In genomic region chr21:41318218-41318617, GRCh38 we compare ENCODE assay signal across 19 cellular contexts. TPM values are rescaled to one million over a fixed set of nuclear protein-coding genes. Genes with fewer than 3 reads are reported as not detected.
DNase-seq lines count a peak whose midpoint lies in the region; ATAC-seq lines count a peak whose summit lies in the region.
"Had no signal": no experiment of that assay in that cellular context is flagged by ENCODE, and none has a peak within 500 bp of the region (broad histone marks: within the 10 kb centered on the region; RNA-seq: fewer than 3 reads in every experiment).

No MANE protein-coding gene starts in this region.

- no peak overlapping the region for H3K27ac Mint-ChIP-seq in activated CD4-positive, alpha-beta T cell treated with anti-CD3 and anti-CD28 coated beads, Interleukin-2, amount 10 ng/mL, durations not matched to agents 24 days and 14 days

- WGBS in esophagus, 2 donors = 75 to 83% methylated on average over 9 of the region's 9 CpGs

- H3K27me3 ChIP-seq in esophagus (ENCODE audit: control insufficient read depth in 1 of 2, insufficient read depth in 2 of 2, low read length in 2 of 2) = peaks cover 0 to 2% of the 10 kb centered on the region in 2 donors

- no peak overlapping the region for H3K4me3 Mint-ChIP-seq in activated CD4-positive, alpha-beta T cell treated with anti-CD3 and anti-CD28 coated beads, Interleukin-2, amount 10 ng/mL, durations not matched to agents 24 days and 14 days

- peak; percentile 26 for DNase-seq in NCI-H187 treated with DMSO at 0.1 percent for 48 hours (lab: John Stamatoyannopoulos, UW)
- peak; percentile 78 for DNase-seq in NCI-H510A treated with DMSO at 0.1 percent for 48 hours (lab: John Stamatoyannopoulos, UW)
- DNase-seq in activated CD4-positive, alpha-beta T cell treated with anti-CD3 and anti-CD28 coated beads, Interleukin-2, amount 10 ng/mL, durations not matched to agents 24 days and 14 days = no peak
- DNase-seq in NAMALWA (ENCODE audit: low spot score) = no peak
- DNase-seq: ACHN; DND-41; KBM-7; NCI-H1694 treated with DMSO at 0.1 percent for 48 hours; NCI-H446 treated with DMSO at 0.1 percent for 48 hours; NK-92 treated with Interleukin-12 subunit alpha and Interleukin-12 subunit beta, amount 100 ng/mL, for 24 hours had no signal

- no peak overlapping the region for H3K4me3 ChIP-seq in esophagus (ENCODE audit: low read depth in 1 of 2, low read length in 2 of 2)

- no peak for ATAC-seq in HG02571 (IDR thresholded peaks at IDR 0.05; ENCODE audit: unreplicated experiment)
- no peak for ATAC-seq in HG03521 (IDR thresholded peaks at IDR 0.05; ENCODE audit: unreplicated experiment)
- ATAC-seq: HepG2, Right ventricle myocardium inferior had no signal

- H3K4me1 Mint-ChIP-seq in activated CD4-positive, alpha-beta T cell treated with anti-CD3 and anti-CD28 coated beads, Interleukin-2, amount 10 ng/mL, durations not matched to agents 24 days and 14 days = peaks cover 3% of the 10 kb centered on the region

- H3K9me3 ChIP-seq in esophagus (ENCODE audit: control insufficient read depth in 2 of 2, insufficient read depth in 1 of 2, low read depth in 1 of 2, low read length in 1 of 2) = no peaks in the 10 kb centered on the region

- intact Hi-C loops in activated CD4-positive, alpha-beta T cell treated with anti-CD3 and anti-CD28 coated beads, Interleukin-2, amount 10 ng/mL, durations not matched to agents 24 days and 14 days (cut with micrococcal nuclease) = no loop called here

- no peaks in the 10 kb centered on the region for H3K36me3 Mint-ChIP-seq in activated CD4-positive, alpha-beta T cell treated with anti-CD3 and anti-CD28 coated beads, Interleukin-2, amount 10 ng/mL, durations not matched to agents 24 days and 14 days (ENCODE audit: low read depth)

- H3K27me3 Mint-ChIP-seq in activated CD4-positive, alpha-beta T cell treated with anti-CD3 and anti-CD28 coated beads, Interleukin-2, amount 10 ng/mL, durations not matched to agents 24 days and 14 days = peaks cover 52% of the 10 kb centered on the region

- H3K36me3 ChIP-seq in esophagus (ENCODE audit: control insufficient read depth in 2 of 2, insufficient read depth in 2 of 2, low read length in 1 of 2) = no peaks in the 10 kb centered on the region

- no peaks in the 10 kb centered on the region for H3K9me3 Mint-ChIP-seq in activated CD4-positive, alpha-beta T cell treated with anti-CD3 and anti-CD28 coated beads, Interleukin-2, amount 10 ng/mL, durations not matched to agents 24 days and 14 days

- peak overlapping the region; percentile 19 to 31 for H3K27ac ChIP-seq in esophagus (ENCODE audit: low read depth in 2 of 2, low read length in 1 of 2)
- H3K27ac ChIP-seq: C4-2B had no signal

- peaks cover 6 to 37% of the 10 kb centered on the region in 2 donors for H3K4me1 ChIP-seq in esophagus (ENCODE audit: control insufficient read depth in 2 of 2, insufficient read depth in 2 of 2, low read length in 1 of 2)

RNA-seq across cellular contexts. Expression of gene FAM3B, which starts 1.6 kb away (rescaled TPM):
- 10 to 100 TPM; 57.1 to 65.5 TPM for polyA plus RNA-seq in esophagus
- total RNA-seq in activated CD4-positive, alpha-beta T cell treated with anti-CD3 and anti-CD28 coated beads, Interleukin-2, amount 10 ng/mL, durations not matched to agents 24 days and 14 days = not detected in 2 replicates
- total RNA-seq: G401, H4, Right ventricle myocardium inferior, SK-MEL-5 had no signal

RNA-seq across cellular contexts. Expression of gene MX2, which starts 43.6 kb away (rescaled TPM):
- polyA plus RNA-seq in esophagus = 1 to 10 TPM; 4.2 to 5.7 TPM
- total RNA-seq in activated CD4-positive, alpha-beta T cell treated with anti-CD3 and anti-CD28 coated beads, Interleukin-2, amount 10 ng/mL, durations not matched to agents 24 days and 14 days = 8.6 and 11.5 TPM in 2 replicates
- total RNA-seq: G401, SK-MEL-5 had no signal

Comparison
In these comparisons a context has a peak if more than half of its experiments do, and no peak if none do; other contexts are left out.
1. DNase-seq: peak in NCI-H187 treated with DMSO at 0.1 percent for 48 hours (single experiment) and NCI-H510A treated with DMSO at 0.1 percent for 48 hours (single experiment); none in activated CD4-positive, alpha-beta T cell treated with anti-CD3 and anti-CD28 coated beads, Interleukin-2, amount 10 ng/mL, durations not matched to agents 24 days and 14 days (single experiment) and NAMALWA (single experiment).